Comparison of ENCODE assay signal across 19 cellular contexts in the genomic region with DNA sequence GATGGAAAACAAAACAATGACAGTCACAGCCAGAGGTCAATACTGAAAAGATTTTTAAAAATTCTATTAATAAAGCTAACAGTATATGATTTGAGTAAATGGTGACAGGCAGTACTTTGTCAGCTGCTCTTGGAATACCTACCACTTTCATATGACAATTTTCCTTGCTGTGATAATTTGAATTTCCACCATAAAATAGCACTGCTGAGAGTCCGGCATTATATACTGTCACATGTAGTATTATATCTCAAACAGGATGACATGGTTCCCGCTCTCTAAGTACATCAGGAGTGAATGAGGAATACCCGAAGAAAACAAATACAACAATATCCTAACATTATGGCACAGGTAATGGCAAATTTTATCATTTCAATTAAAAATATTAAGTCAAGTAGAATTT.
DNase-seq lines count a peak whose midpoint lies in the region; ATAC-seq and TF ChIP-seq lines count a peak whose summit lies in the region.
"Had no signal": no experiment of that assay in that cellular context is flagged by ENCODE, and none has a peak within 500 bp of the region (broad histone marks: within the 10 kb centered on the region; RNA-seq: fewer than 3 reads in every experiment).

No MANE protein-coding gene starts in this region.

- H3K27me3 Mint-ChIP-seq in GM23338 (ENCODE audit: insufficient read depth, low read depth, poor library complexity) (no peaks in the 10 kb centered on the region), mesothelial cell of epicardium (ENCODE audit: low read depth) (no peaks in the 10 kb centered on the region)
- H3K27me3 Mint-ChIP-seq: CD4-positive, CD25-positive, alpha-beta regulatory T cell had no signal

- H3K27me3 ChIP-seq in neural cell (ENCODE audit: insufficient read depth, low read depth, low read length), result no peaks in the 10 kb centered on the region
- H3K27me3 ChIP-seq in GM23338 (ENCODE audit: insufficient read depth), result no peaks in the 10 kb centered on the region
- no peaks in the 10 kb centered on the region for H3K27me3 ChIP-seq in uterus
- H3K27me3 ChIP-seq: BE2C, BLaER1 had no signal

- no peak for TF ChIP-seq POLR2A in uterus (IDR thresholded peaks at IDR 0.05)

- H3K9me3 Mint-ChIP-seq in GM23338 (no peaks in the 10 kb centered on the region), mesothelial cell of epicardium (peaks cover 4% of the 10 kb centered on the region)

- no peak for TF ChIP-seq RAD21 in neural cell (conservative IDR thresholded peaks at IDR 0.05)

- peak in 2 of 3 experiments; percentile 22 to 79 for DNase-seq in NCI-H1417 (lab: John Stamatoyannopoulos, UW)
- DNase-seq in NCI-H2227 (lab: John Stamatoyannopoulos, UW; ENCODE audit: unreplicated experiment), result peak; percentile 53
- DNase-seq in GM23338 (ENCODE audit: low spot score), result no peak
- DNase-seq in mesothelial cell of epicardium (ENCODE audit: low spot score in 2 of 2, unreplicated experiment in 2 of 2), result no peak
- no peak for DNase-seq in uterus
- DNase-seq: 8988T; ACHN; BE2C; C1 segment of cervical spinal cord; Caco-2; Calu3; CD4-positive, CD25-positive, alpha-beta regulatory T cell; CD8-positive, alpha-beta T cell; DMS79 treated with DMSO at 0.1 percent for 48 hours; GF-D8 had no signal

- no peaks in the 10 kb centered on the region for H3K9me2 ChIP-seq in neural cell (ENCODE audit: insufficient read depth, low read length)
- no peaks in the 10 kb centered on the region for H3K9me2 ChIP-seq in GM23338 (ENCODE audit: insufficient read depth)

- ATAC-seq in GM23338 (no peak), HG03354 (IDR thresholded peaks at IDR 0.05; ENCODE audit: poor library complexity, severe bottlenecking, unreplicated experiment) (no peak)
- ATAC-seq: CD8-positive, alpha-beta T cell had no signal

- H3K4me1 Mint-ChIP-seq in GM23338, result peaks cover 4% of the 10 kb centered on the region; the same call in 2 of the 3 replicates
- H3K4me1 Mint-ChIP-seq in mesothelial cell of epicardium, result peaks cover 4% of the 10 kb centered on the region
- H3K4me1 Mint-ChIP-seq: CD14-positive monocyte; CD4-positive, CD25-positive, alpha-beta regulatory T cell had no signal

- H3K4me2 ChIP-seq in neural cell (ENCODE audit: low read length) (no peak overlapping the region), GM23338 (no peak overlapping the region)
- H3K4me2 ChIP-seq: BLaER1 had no signal

- H3K4me1 ChIP-seq in GM23338 (ENCODE audit: insufficient read depth), result no peaks in the 10 kb centered on the region
- no peaks in the 10 kb centered on the region for H3K4me1 ChIP-seq in uterus
- H3K4me1 ChIP-seq: BE2C, BLaER1, Caco-2 had no signal

- H3K4me3 Mint-ChIP-seq in GM23338 (no peak overlapping the region), mesothelial cell of epicardium (no peak overlapping the region)
- H3K4me3 Mint-ChIP-seq: CD14-positive monocyte; CD4-positive, CD25-positive, alpha-beta regulatory T cell; CD8-positive, alpha-beta T cell had no signal

- H3K27ac ChIP-seq in neural cell (ENCODE audit: low read length) (peak overlapping the region; percentile 38), GM23338 (ENCODE audit: low read depth) (no peak overlapping the region), uterus (no peak overlapping the region)
- H3K27ac ChIP-seq: BLaER1 had no signal

- H3K79me2 ChIP-seq in neural cell (replicated peaks; ENCODE audit: insufficient read depth, low read length), result no peaks in the 10 kb centered on the region
- H3K79me2 ChIP-seq in GM23338 (replicated peaks; ENCODE audit: insufficient read depth), result no peaks in the 10 kb centered on the region

- H3K27ac Mint-ChIP-seq in GM23338 (no peak overlapping the region), mesothelial cell of epicardium (no peak overlapping the region)
- H3K27ac Mint-ChIP-seq: CD14-positive monocyte; CD4-positive, CD25-positive, alpha-beta regulatory T cell; CD8-positive, alpha-beta T cell had no signal

- no peak overlapping the region for H2AFZ ChIP-seq in neural cell (ENCODE audit: low read depth, low read length)
- H2AFZ ChIP-seq in GM23338, result no peak overlapping the region

- TF ChIP-seq CTCF in neural cell (IDR thresholded peaks at IDR 0.05; ENCODE audit: poor library complexity, severe bottlenecking) (no peak), GM23338 (conservative IDR thresholded peaks at IDR 0.05; ENCODE audit: low read depth in 2 of 2) (no peak), mesothelial cell of epicardium (IDR thresholded peaks at IDR 0.05; ENCODE audit: unreplicated experiment) (no peak), uterus (IDR thresholded peaks at IDR 0.05) (no peak)

- H3K9ac ChIP-seq in neural cell (ENCODE audit: low read length), result no peak overlapping the region
- H3K9ac ChIP-seq: BLaER1 had no signal

- TF ChIP-seq EP300 in neural cell (conservative IDR thresholded peaks at IDR 0.05; ENCODE audit: poor library complexity, severe bottlenecking), result peak; percentile 86

- H3K36me3 ChIP-seq in neural cell (ENCODE audit: insufficient read depth, low read length) (no peaks in the 10 kb centered on the region), GM23338 (ENCODE audit: insufficient read depth) (no peaks in the 10 kb centered on the region), uterus (no peaks in the 10 kb centered on the region)
- H3K36me3 ChIP-seq: BE2C, BLaER1 had no signal

- H3K36me3 Mint-ChIP-seq in GM23338 (ENCODE audit: low read depth) (no peaks in the 10 kb centered on the region), mesothelial cell of epicardium (no peaks in the 10 kb centered on the region)
- H3K36me3 Mint-ChIP-seq: CD14-positive monocyte; CD4-positive, CD25-positive, alpha-beta regulatory T cell; CD8-positive, alpha-beta T cell had no signal

- no peaks in the 10 kb centered on the region for H4K20me1 ChIP-seq in neural cell (ENCODE audit: insufficient read depth)
- H4K20me1 ChIP-seq in GM23338 (replicated peaks; ENCODE audit: insufficient read depth), result no peaks in the 10 kb centered on the region
- H4K20me1 ChIP-seq: BLaER1 had no signal

- H3K4me3 ChIP-seq in neural cell (ENCODE audit: low read length) (no peak overlapping the region), GM23338 (no peak overlapping the region), uterus (no peak overlapping the region)
- H3K4me3 ChIP-seq: BLaER1 had no signal

- intact Hi-C loops in uterus (cut with DNase I; ENCODE audit: low total_unique reads), result no loop called here

- no peaks in the 10 kb centered on the region for H3K9me3 ChIP-seq in neural cell (ENCODE audit: low read length)
- no peaks in the 10 kb centered on the region for H3K9me3 ChIP-seq in uterus
- H3K9me3 ChIP-seq: BE2C, BLaER1, Caco-2 had no signal

- H3F3A ChIP-seq in neural cell (ENCODE audit: insufficient read depth, low read length, poor library complexity, severe bottlenecking) (no peaks in the 10 kb centered on the region), GM23338 (replicated peaks; ENCODE audit: low read depth) (no peaks in the 10 kb centered on the region)

TF ChIP-seq in neural cell, 6 proteins besides CTCF, POLR2A, EP300 and RAD21 (continues in another document):
- TF ChIP-seq POLR2AphosphoS5 (IDR thresholded peaks at IDR 0.05) (peak; percentile 95), SMC3 (conservative IDR thresholded peaks at IDR 0.05; ENCODE audit: poor library complexity) (no peak)

TF ChIP-seq in GM23338, 12 proteins besides CTCF, POLR2A, EP300 and RAD21 (continues in another document):
- TF ChIP-seq EZH2 (IDR thresholded peaks at IDR 0.05; ENCODE audit: low read depth, unreplicated experiment), result no peak
- no peak for TF ChIP-seq CREB1 (CRISPR knock-in tag; IDR thresholded peaks at IDR 0.05; ENCODE audit: low read depth)
- no peak for TF ChIP-seq JUNB (IDR thresholded peaks at IDR 0.05; ENCODE audit: unreplicated experiment)
- TF ChIP-seq, protein P1, sequence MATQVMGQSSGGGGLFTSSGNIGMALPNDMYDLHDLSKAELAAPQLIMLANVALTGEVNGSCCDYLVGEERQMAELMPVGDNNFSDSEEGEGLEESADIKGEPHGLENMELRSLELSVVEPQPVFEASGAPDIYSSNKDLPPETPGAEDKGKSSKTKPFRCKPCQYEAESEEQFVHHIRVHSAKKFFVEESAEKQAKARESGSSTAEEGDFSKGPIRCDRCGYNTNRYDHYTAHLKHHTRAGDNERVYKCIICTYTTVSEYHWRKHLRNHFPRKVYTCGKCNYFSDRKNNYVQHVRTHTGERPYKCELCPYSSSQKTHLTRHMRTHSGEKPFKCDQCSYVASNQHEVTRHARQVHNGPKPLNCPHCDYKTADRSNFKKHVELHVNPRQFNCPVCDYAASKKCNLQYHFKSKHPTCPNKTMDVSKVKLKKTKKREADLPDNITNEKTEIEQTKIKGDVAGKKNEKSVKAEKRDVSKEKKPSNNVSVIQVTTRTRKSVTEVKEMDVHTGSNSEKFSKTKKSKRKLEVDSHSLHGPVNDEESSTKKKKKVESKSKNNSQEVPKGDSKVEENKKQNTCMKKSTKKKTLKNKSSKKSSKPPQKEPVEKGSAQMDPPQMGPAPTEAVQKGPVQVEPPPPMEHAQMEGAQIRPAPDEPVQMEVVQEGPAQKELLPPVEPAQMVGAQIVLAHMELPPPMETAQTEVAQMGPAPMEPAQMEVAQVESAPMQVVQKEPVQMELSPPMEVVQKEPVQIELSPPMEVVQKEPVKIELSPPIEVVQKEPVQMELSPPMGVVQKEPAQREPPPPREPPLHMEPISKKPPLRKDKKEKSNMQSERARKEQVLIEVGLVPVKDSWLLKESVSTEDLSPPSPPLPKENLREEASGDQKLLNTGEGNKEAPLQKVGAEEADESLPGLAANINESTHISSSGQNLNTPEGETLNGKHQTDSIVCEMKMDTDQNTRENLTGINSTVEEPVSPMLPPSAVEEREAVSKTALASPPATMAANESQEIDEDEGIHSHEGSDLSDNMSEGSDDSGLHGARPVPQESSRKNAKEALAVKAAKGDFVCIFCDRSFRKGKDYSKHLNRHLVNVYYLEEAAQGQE (IDR thresholded peaks at IDR 0.05; ENCODE audit: unreplicated experiment), result no peak

Comparison
In these comparisons a context has a peak if more than half of its experiments do, and no peak if none do; other contexts are left out.
1. DNase-seq: peak in NCI-H1417 (2 of 3) and NCI-H2227 (single experiment); none in GM23338 (single experiment), mesothelial cell of epicardium (0 of 2) and uterus (0 of 2).